In the genomic region with DNA sequence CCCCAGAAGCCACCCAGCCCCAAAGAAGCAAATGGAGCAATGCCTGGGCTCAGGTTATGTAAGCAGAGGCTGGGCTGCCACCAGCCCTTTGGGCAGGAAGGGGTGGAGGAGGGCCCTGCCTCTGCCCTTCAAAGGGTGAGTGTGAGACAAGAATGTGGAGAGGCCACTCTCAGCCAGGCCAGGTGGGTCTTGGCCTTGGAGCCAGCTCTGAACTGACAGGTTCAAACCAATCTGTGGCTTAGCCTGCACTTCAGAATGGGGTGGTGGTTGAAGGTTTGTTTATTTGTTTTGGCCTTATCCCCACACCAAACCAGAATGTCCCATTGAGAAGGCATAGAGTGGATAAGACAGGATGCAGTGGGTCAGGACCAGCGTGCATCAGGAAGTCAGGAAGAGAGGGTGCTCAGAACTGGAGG, we compare ENCODE assay signal across 15 cellular contexts. TPM values are rescaled to one million over a fixed set of nuclear protein-coding genes. Genes with fewer than 3 reads are reported as not detected.
DNase-seq lines count a peak whose midpoint lies in the region; ATAC-seq and TF ChIP-seq lines count a peak whose summit lies in the region.
"Had no signal": no experiment of that assay in that cellular context is flagged by ENCODE, and none has a peak within 500 bp of the region (broad histone marks: within the 10 kb centered on the region; RNA-seq: fewer than 3 reads in every experiment).

No MANE protein-coding gene starts in this region.

- peak; percentile 29 for ATAC-seq in aorta (ENCODE audit: low FRiP score)
- no peak for ATAC-seq in HG03135 (IDR thresholded peaks at IDR 0.05; ENCODE audit: unreplicated experiment)
- ATAC-seq: activated T-cell treated with anti-CD3 and anti-CD28 coated beads, Interleukin-2, amount 50 U/mL, for 72 hours; effector memory CD8-positive, alpha-beta T cell; heart left ventricle; Panc1; T-helper 17 cell had no signal

- intact Hi-C loops in aorta (cut with DNase I): no loop called here

- H3K4me2 ChIP-seq in hepatocyte: no peak overlapping the region

- no peak overlapping the region for H3K4me3 ChIP-seq in hepatocyte
- H3K4me3 ChIP-seq in aorta (ENCODE audit: low read length in 2 of 2): no peak overlapping the region
- no peak overlapping the region for H3K4me3 ChIP-seq in effector memory CD4-positive, alpha-beta T cell (ENCODE audit: insufficient read depth, low read depth, low read length, poor library complexity, severe bottlenecking)
- H3K4me3 ChIP-seq: heart left ventricle had no signal

- TF ChIP-seq CTCF in VCaP (conservative IDR thresholded peaks at IDR 0.05): no peak
- TF ChIP-seq CTCF in hepatocyte (IDR thresholded peaks at IDR 0.05; ENCODE audit: poor library complexity): no peak

- DNase-seq in HT-29 (ENCODE audit: low spot score) (peak; percentile 95), hepatocyte (ENCODE audit: low spot score) (no peak), aorta (no peak), NCI-H1930 (lab: John Stamatoyannopoulos, UW) (no peak)
- no peak for DNase-seq in effector memory CD4-positive, alpha-beta T cell
- DNase-seq: activated CD4-positive, alpha-beta T cell treated with anti-CD3 and anti-CD28 coated beads, Interleukin-2, amount 10 ng/mL, durations not matched to agents 7 days and 5 days; activated T-cell treated with anti-CD3 and anti-CD28 coated beads, Interleukin-2, amount 50 U/mL, for 72 hours; anterior cingulate cortex; effector memory CD8-positive, alpha-beta T cell; heart left ventricle; small intestine; T-helper 17 cell had no signal

- H2AFZ ChIP-seq in hepatocyte: no peak overlapping the region

- H3K9me3 ChIP-seq in hepatocyte (ENCODE audit: low read depth): no peaks in the 10 kb centered on the region
- no peaks in the 10 kb centered on the region for H3K9me3 ChIP-seq in aorta (ENCODE audit: control insufficient read depth, low read length)
- H3K9me3 ChIP-seq in effector memory CD4-positive, alpha-beta T cell (ENCODE audit: control insufficient read depth, low read length): no peaks in the 10 kb centered on the region
- H3K9me3 ChIP-seq: heart left ventricle had no signal

- H3K4me1 ChIP-seq in hepatocyte (ENCODE audit: insufficient read depth): peaks cover 15% of the 10 kb centered on the region
- no peaks in the 10 kb centered on the region for H3K4me1 ChIP-seq in aorta (ENCODE audit: control insufficient read depth in 1 of 2, insufficient read depth in 2 of 2, low read length in 2 of 2)
- H3K4me1 ChIP-seq in effector memory CD4-positive, alpha-beta T cell (ENCODE audit: control insufficient read depth, insufficient read depth, low read length, poor library complexity, severe bottlenecking): no peaks in the 10 kb centered on the region

- H3K79me2 ChIP-seq in hepatocyte: no peaks in the 10 kb centered on the region

- no peaks in the 10 kb centered on the region for H3K9me2 ChIP-seq in hepatocyte (replicated peaks; ENCODE audit: insufficient read depth)

- H3K27ac ChIP-seq in VCaP: peak overlapping the region; percentile 79
- H3K27ac ChIP-seq in hepatocyte: peak overlapping the region; percentile 40
- no peak overlapping the region for H3K27ac ChIP-seq in aorta (ENCODE audit: low read depth in 1 of 2, low read length in 2 of 2)
- H3K27ac ChIP-seq in effector memory CD4-positive, alpha-beta T cell (ENCODE audit: insufficient read depth, low read length, poor library complexity, severe bottlenecking): no peak overlapping the region
- H3K27ac ChIP-seq: heart left ventricle had no signal

- H4K20me1 ChIP-seq in hepatocyte (ENCODE audit: insufficient read depth, poor library complexity, severe bottlenecking): no peaks in the 10 kb centered on the region

- no peaks in the 10 kb centered on the region for H3K36me3 ChIP-seq in hepatocyte (replicated peaks; ENCODE audit: insufficient read depth, low read depth)
- no peaks in the 10 kb centered on the region for H3K36me3 ChIP-seq in aorta (ENCODE audit: control insufficient read depth in 1 of 2, insufficient read depth in 2 of 2, low read length in 1 of 2)
- no peaks in the 10 kb centered on the region for H3K36me3 ChIP-seq in effector memory CD4-positive, alpha-beta T cell (ENCODE audit: control insufficient read depth, insufficient read depth, low read length)
- H3K36me3 ChIP-seq: heart left ventricle had no signal

- no peaks in the 10 kb centered on the region for H3K27me3 ChIP-seq in hepatocyte
- H3K27me3 ChIP-seq in aorta (ENCODE audit: control insufficient read depth in 1 of 2, insufficient read depth in 2 of 2, low read length in 1 of 2): no peaks in the 10 kb centered on the region
- no peaks in the 10 kb centered on the region for H3K27me3 ChIP-seq in effector memory CD4-positive, alpha-beta T cell (replicated peaks; ENCODE audit: control insufficient read depth, insufficient read depth, low read length, poor library complexity, severe bottlenecking)
- H3K27me3 ChIP-seq: heart left ventricle had no signal

- 89% methylated on average over 1 of the region's 1 CpG for WGBS in hepatocyte (ENCODE audit: low lambda C conversion rate, missing lambda C conversion rate)
- WGBS in aorta, 2 donors: 77 to 84% methylated on average over 1 of the region's 1 CpG

RNA-seq across cellular contexts. Expression of a gene that starts 29.8 kb away (rescaled TPM):
- total RNA-seq in HT-29 (2014; rRNA removed; shearing (Covaris generic)): 45.7 and 47.1 TPM in 2 replicates
- total RNA-seq in hepatocyte (16.7 and 18.3 TPM in 2 replicates), aorta (under 1 TPM; 0.13 to 0.36 TPM)
- polyA plus RNA-seq in hepatocyte (15.7 and 18.7 TPM in 2 replicates), aorta (1 to 10 TPM in 1 of 2 donors, under 1 TPM in 1; 0.08 to 2.8 TPM)
- total RNA-seq: activated CD4-positive, alpha-beta T cell treated with anti-CD3 and anti-CD28 coated beads, Interleukin-2, amount 10 ng/mL, durations not matched to agents 7 days and 5 days had no signal

RNA-seq across cellular contexts. Expression of a gene that starts 32.5 kb away (rescaled TPM):
- 0.03 and 0.18 TPM in 2 replicates for total RNA-seq in HT-29 (2014; rRNA removed; shearing (Covaris generic))
- total RNA-seq in hepatocyte: 0.52 and 0.70 TPM in 2 replicates
- 0.52 TPM in 1 of 2 replicates, not detected in the other for polyA plus RNA-seq in hepatocyte
- not detected for total RNA-seq in aorta
- polyA plus RNA-seq in aorta: not detected
- total RNA-seq: activated CD4-positive, alpha-beta T cell treated with anti-CD3 and anti-CD28 coated beads, Interleukin-2, amount 10 ng/mL, durations not matched to agents 7 days and 5 days; activated T-cell treated with anti-CD3 and anti-CD28 coated beads, Interleukin-2, amount 50 U/mL, for 72 hours; heart left ventricle; T-helper 17 cell had no signal
- polyA plus RNA-seq: heart left ventricle had no signal

RNA-seq across cellular contexts. Expression of a gene that starts 48.3 kb away (rescaled TPM):
- total RNA-seq in HT-29 (2014; rRNA removed; shearing (Covaris generic)): 14.3 and 16.2 TPM in 2 replicates
- total RNA-seq in hepatocyte (25.7 and 25.8 TPM in 2 replicates), aorta (1 to 10 TPM; 5.5 to 6.6 TPM)
- polyA plus RNA-seq in hepatocyte (4.5 and 5.6 TPM in 2 replicates), aorta (1 to 10 TPM in 1 of 2 donors, under 1 TPM in 1; 0.75 to 2.7 TPM)

RNA-seq across cellular contexts. Expression of a gene that starts 50.3 kb away (rescaled TPM):
- 11.6 and 13.9 TPM in 2 replicates for total RNA-seq in HT-29 (2014; rRNA removed; shearing (Covaris generic))
- total RNA-seq in hepatocyte (19.2 and 23.6 TPM in 2 replicates), aorta (10 to 100 TPM in 1 of 2 donors, 1 to 10 TPM in 1; 9.6 to 13.7 TPM)
- polyA plus RNA-seq in hepatocyte (9.5 and 10.0 TPM in 2 replicates), aorta (1 to 10 TPM; 3.0 to 6.0 TPM)

RNA-seq across cellular contexts. Expression of a gene that starts 56.5 kb away (rescaled TPM):
- total RNA-seq in HT-29 (2014; rRNA removed; shearing (Covaris generic)): 1.4 and 1.5 TPM in 2 replicates
- total RNA-seq in hepatocyte (22.9 and 23.3 TPM in 2 replicates), aorta (1 to 10 TPM in 1 of 2 donors, under 1 TPM in 1; 0.84 to 2.1 TPM)
- polyA plus RNA-seq in hepatocyte (8.1 and 11.0 TPM in 2 replicates), aorta (10 to 100 TPM in 1 of 2 donors, under 1 TPM in 1; 0.28 to 67.5 TPM)
- total RNA-seq: activated CD4-positive, alpha-beta T cell treated with anti-CD3 and anti-CD28 coated beads, Interleukin-2, amount 10 ng/mL, durations not matched to agents 7 days and 5 days; T-helper 17 cell had no signal

Comparison
In these comparisons a context has a peak if more than half of its experiments do, and no peak if none do; other contexts are left out.
1. H3K27ac ChIP-seq: peak in VCaP (single experiment) and hepatocyte (single experiment); none in aorta (0 of 2) and effector memory CD4-positive, alpha-beta T cell (single experiment).
2. RNA of a gene that starts 29.8 kb away (total RNA-seq): 45.7 to 47.1 TPM in HT-29 and 16.7 to 18.3 TPM in hepatocyte; 0.13 to 0.36 TPM in aorta; every median in the first group is over 10 times any median in the second.